1 cellular context compared by ENCODE assay signal in genomic region chr3:120795959-120796358, GRCh38.
TF ChIP-seq lines count a peak whose summit lies in the region.

No MANE protein-coding gene starts in this region.

TF ChIP-seq in HepG2, 621 proteins besides CTCF, POLR2A, EP300 and RAD21 (continued from another document and continues in another):
- peak; percentile 11 to 83; a peak in 2 of 4 replicates for TF ChIP-seq NR2F1 (CRISPR knock-in tag; IDR thresholded peaks at IDR 0.05)
- TF ChIP-seq SCMH1 (CRISPR knock-in tag; IDR thresholded peaks at IDR 0.05; ENCODE audit: borderline replicate concordance): no peak
- peak; percentile 96 for TF ChIP-seq ZNF770 (CRISPR knock-in tag; IDR thresholded peaks at IDR 0.05)
- peak; percentile 81; the same call in 1 of the 2 replicates for TF ChIP-seq KDM1A (CRISPR knock-in tag; IDR thresholded peaks at IDR 0.05)
- no peak for TF ChIP-seq ZNF281 (CRISPR knock-in tag; IDR thresholded peaks at IDR 0.05; ENCODE audit: borderline replicate concordance)
- TF ChIP-seq GZF1 (CRISPR knock-in tag; IDR thresholded peaks at IDR 0.05): no peak
- no peak for TF ChIP-seq ZNF883 (CRISPR knock-in tag; IDR thresholded peaks at IDR 0.05; ENCODE audit: not compliant biosample characterization)
- no peak for TF ChIP-seq ZBTB49 (CRISPR knock-in tag; IDR thresholded peaks at IDR 0.05; ENCODE audit: borderline replicate concordance)
- TF ChIP-seq ZNF7 (CRISPR knock-in tag; IDR thresholded peaks at IDR 0.05): no peak
- no peak for TF ChIP-seq DMTF1 (CRISPR knock-in tag; IDR thresholded peaks at IDR 0.05)
- peak; percentile 87 for TF ChIP-seq NR2F6 (IDR thresholded peaks at IDR 0.05)
- peak; percentile 68 for TF ChIP-seq NR2F6 (CRISPR knock-in tag; IDR thresholded peaks at IDR 0.05)
- no peak for TF ChIP-seq ZBTB38 (CRISPR knock-in tag; IDR thresholded peaks at IDR 0.05)
- no peak for TF ChIP-seq ZNF567 (CRISPR knock-in tag; IDR thresholded peaks at IDR 0.05; ENCODE audit: borderline replicate concordance)
- TF ChIP-seq FOXA1 (IDR thresholded peaks at IDR 0.05): peak; percentile 39; the same call in 1 of the 2 replicates
- peak; percentile 64 for TF ChIP-seq FOXA1 (CRISPR knock-in tag; IDR thresholded peaks at IDR 0.05)
- 0 out of 2 replicates have a peak, but pooled peaks have one; percentile 25 for TF ChIP-seq BCL6 (CRISPR knock-in tag; IDR thresholded peaks at IDR 0.05)
- TF ChIP-seq SMARCE1 (IDR thresholded peaks at IDR 0.05; ENCODE audit: borderline replicate concordance): no peak
- no peak for TF ChIP-seq ZNF224 (CRISPR knock-in tag; IDR thresholded peaks at IDR 0.05)
- TF ChIP-seq KLF11 (CRISPR knock-in tag; IDR thresholded peaks at IDR 0.05): no peak
- no peak for TF ChIP-seq MXI1 (IDR thresholded peaks at IDR 0.05; ENCODE audit: borderline replicate concordance, low read depth, low read length)
- no peak for TF ChIP-seq DNMT1 (CRISPR knock-in tag; IDR thresholded peaks at IDR 0.05)
- TF ChIP-seq MLLT10 (CRISPR knock-in tag; IDR thresholded peaks at IDR 0.05): no peak
- no peak for TF ChIP-seq HOXA7 (CRISPR knock-in tag; IDR thresholded peaks at IDR 0.05)
- no peak for TF ChIP-seq ELK4 (CRISPR knock-in tag; IDR thresholded peaks at IDR 0.05; ENCODE audit: borderline replicate concordance)
- no peak for TF ChIP-seq ATF1 (CRISPR knock-in tag; IDR thresholded peaks at IDR 0.05)
- TF ChIP-seq CHD4 (IDR thresholded peaks at IDR 0.05; ENCODE audit: borderline replicate concordance, low read length): no peak
- no peak for TF ChIP-seq CCDC6 (CRISPR knock-in tag; IDR thresholded peaks at IDR 0.05)
- peak; percentile 43; the same call in 1 of the 2 replicates for TF ChIP-seq HDAC2 (CRISPR knock-in tag; IDR thresholded peaks at IDR 0.05)
- TF ChIP-seq TOE1 (CRISPR knock-in tag; IDR thresholded peaks at IDR 0.05): no peak
- TF ChIP-seq ZNF407 (CRISPR knock-in tag; IDR thresholded peaks at IDR 0.05; ENCODE audit: not compliant biosample characterization): no peak
- TF ChIP-seq REST (IDR thresholded peaks at IDR 0.05; ENCODE audit: borderline replicate concordance in 1 of 2, low read depth in 1 of 2, low read length in 2 of 2): no peak
- TF ChIP-seq KLF9 (CRISPR knock-in tag; IDR thresholded peaks at IDR 0.05; ENCODE audit: low read depth): no peak
- TF ChIP-seq MNT (IDR thresholded peaks at IDR 0.05): no peak
